ENCODE assay signal across 18 cellular contexts in genomic region chr2:196551014-196551413, GRCh38.
"Had no signal": no experiment of that assay in that cellular context is flagged by ENCODE, and none has a peak within 500 bp of the region (broad histone marks: within the 10 kb centered on the region; RNA-seq: fewer than 3 reads in every experiment).

No MANE protein-coding gene starts in this region.

- H3K27me3 ChIP-seq: dorsolateral prefrontal cortex, neural progenitor cell, sigmoid colon, testis, uterus had no signal

- H3K9ac ChIP-seq: neural progenitor cell had no signal

- DNase-seq: activated CD4-positive, alpha-beta T cell treated with anti-CD3 and anti-CD28 coated beads, Interleukin-2, amount 50 U/mL, for 1 hour; activated CD8-positive, alpha-beta T cell treated with anti-CD3 and anti-CD28 coated beads, Interleukin-2, amount 10 ng/mL, durations not matched to agents 7 days and 5 days; activated gamma-delta T cell treated with Interleukin-2 at 50 U/mL for 16 hours; aorta; caudate nucleus; dorsolateral prefrontal cortex; effector memory CD8-positive, alpha-beta T cell; foreskin melanocyte; left ventricle myocardium inferior; naive thymus-derived CD4-positive, alpha-beta T cell; sigmoid colon; stimulated activated CD4-positive, alpha-beta T cell treated with anti-CD3 and anti-CD28 coated beads, Interleukin-2, amount 100 ng/mL, for 48 hours; stimulated activated CD8-positive, alpha-beta memory T cell treated with anti-CD3 and anti-CD28 coated beads, Interleukin-4, amount 100 ng/mL, for 48 hours; stimulated activated naive B cell treated with anti-CD40 and anti-IgM and Interleukin-4, amounts not matched to agents 10 μg/mL and 1 μg/mL and 100 μg/mL, for 72 hours; testis; trophoblast cell; uterus had no signal

- H3K4me3 ChIP-seq: dorsolateral prefrontal cortex, left ventricle myocardium inferior, neural progenitor cell, sigmoid colon, testis, uterus had no signal

- H3K36me3 ChIP-seq: left ventricle myocardium inferior, neural progenitor cell, sigmoid colon, uterus had no signal

- H3K4me1 ChIP-seq: neural progenitor cell, sigmoid colon, testis, uterus had no signal

- H3K9me3 ChIP-seq: left ventricle myocardium inferior, sigmoid colon, testis, uterus had no signal
